Comparison of ENCODE assay signal across 8 cellular contexts in the genomic region with DNA sequence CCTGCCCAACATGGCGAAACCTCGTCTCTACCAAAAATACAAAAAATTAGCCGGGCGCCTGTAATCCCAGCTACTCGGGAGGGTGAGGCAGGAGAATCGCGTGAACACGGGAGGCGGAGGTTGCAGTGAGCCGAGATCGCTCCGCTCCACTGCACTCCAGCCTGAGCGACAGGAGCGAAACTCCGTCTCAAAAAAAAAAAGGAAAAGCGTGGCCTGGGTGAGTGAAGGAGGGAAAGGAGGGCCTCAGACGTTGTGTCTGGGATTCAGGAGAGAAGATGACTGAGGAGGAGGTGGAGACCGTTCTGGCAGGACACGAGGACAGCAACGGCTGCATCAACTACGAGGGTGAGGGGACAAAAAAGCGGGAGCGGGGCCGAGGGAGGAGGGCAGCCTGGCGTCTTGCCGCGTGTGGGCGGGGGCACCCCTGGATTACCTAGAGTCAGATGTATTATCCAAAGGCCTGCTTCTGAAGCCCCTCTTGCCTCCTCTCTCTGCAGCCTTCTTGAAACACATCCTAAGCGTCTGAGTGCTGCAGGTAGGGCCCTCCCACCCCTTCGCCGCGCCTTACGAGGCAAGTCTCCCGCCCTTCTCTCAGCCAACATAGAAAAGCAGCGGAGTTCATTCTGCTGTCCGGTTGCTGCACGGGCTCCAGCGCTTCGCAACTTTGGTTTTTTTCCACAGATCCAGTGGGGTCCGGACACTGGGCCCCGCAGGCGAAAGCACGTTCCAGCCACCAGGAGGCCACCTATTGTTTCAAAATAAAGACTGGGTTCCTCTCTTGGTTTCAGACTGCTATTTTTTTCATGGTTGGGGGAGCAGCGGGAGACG. TPM values are rescaled to one million over a fixed set of nuclear protein-coding genes. Genes with fewer than 3 reads are reported as not detected.
A peak's percentile ranks its signal among the peaks of the same experiment; 100 is the strongest.
DNase-seq lines count a peak whose midpoint lies in the region; ATAC-seq and TF ChIP-seq lines count a peak whose summit lies in the region.

No MANE protein-coding gene starts in this region.

- POLR2A ChIA-PET in PC-3 (lab: Charles Lee; ENCODE audit: unreplicated experiment) = interaction anchor here (1.8 kb wide), 1 partner anchor 30 kb away, joined by 4 read pairs; the partner anchor contains the start of gene ESYT1

- no peaks in the 10 kb centered on the region for H3K9me2 ChIP-seq in PC-3 (replicated peaks; ENCODE audit: low read length)

- peak overlapping the region; percentile 87 for H3K4me2 ChIP-seq in PC-3 (ENCODE audit: low read length)

- H3K9ac ChIP-seq in PC-3 (ENCODE audit: low read length) = peak overlapping the region; percentile 65

- H2AFZ ChIP-seq in PC-3 (ENCODE audit: low read length) = peak overlapping the region; percentile 80

- H3K9me3 Mint-ChIP-seq in activated T-cell treated with anti-CD3 and anti-CD28 coated beads, Interleukin-2, amount 50 U/mL, for 4 hours = no peaks in the 10 kb centered on the region

- peaks cover 34% of the 10 kb centered on the region for H4K20me1 ChIP-seq in PC-3 (ENCODE audit: low read length)

- peak overlapping the region; percentile 95 for H3K4me3 Mint-ChIP-seq in activated T-cell treated with anti-CD3 and anti-CD28 coated beads, Interleukin-2, amount 50 U/mL, for 4 hours

- ATAC-seq in GM21529 (IDR thresholded peaks at IDR 0.05; ENCODE audit: unreplicated experiment) (peak; percentile 33), PC-3 (peak; percentile 45)
- ATAC-seq in activated T-cell treated with anti-CD3 and anti-CD28 coated beads, Interleukin-2, amount 50 U/mL, for 4 hours = peak; percentile 41 to 47

- H3K36me3 ChIP-seq in PC-3 (ENCODE audit: low read depth, low read length) (peaks cover 32% of the 10 kb centered on the region), esophagus muscularis mucosa (peaks cover 31 to 32% (median 31%) of the 10 kb centered on the region in 4 donors)

- TF ChIP-seq CTCF in PC-3 (conservative IDR thresholded peaks at IDR 0.05; ENCODE audit: low read depth, low read length) (peak; percentile 66), esophagus muscularis mucosa (IDR thresholded peaks at IDR 0.05) (peak; percentile 73 to 84 (median 82))

- BruUV-seq in PC-3 (replicated peaks; lab: Mats Ljungman, UMichigan) = no TSS peak

- TF ChIP-seq EP300 in Ishikawa (IDR thresholded peaks at IDR 0.05; ENCODE audit: borderline replicate concordance) = peak; percentile 31; the same call in 1 of the 2 replicates
- no peak for TF ChIP-seq EP300 in esophagus muscularis mucosa (IDR thresholded peaks at IDR 0.05)

- H3K79me2 ChIP-seq in PC-3 (ENCODE audit: low read length) = peaks cover 50% of the 10 kb centered on the region

- H3F3A ChIP-seq in PC-3 (ENCODE audit: low read length, unreplicated experiment) = peaks cover 4% of the 10 kb centered on the region

- H3K9me3 ChIP-seq in PC-3 (ENCODE audit: low read length) = no peaks in the 10 kb centered on the region
- no peaks in the 10 kb centered on the region for H3K9me3 ChIP-seq in esophagus muscularis mucosa

- H3K4me1 Mint-ChIP-seq in activated T-cell treated with anti-CD3 and anti-CD28 coated beads, Interleukin-2, amount 50 U/mL, for 4 hours (ENCODE audit: low read depth) = peaks cover 42% of the 10 kb centered on the region

- TF ChIP-seq POLR2A in esophagus muscularis mucosa (IDR thresholded peaks at IDR 0.05; ENCODE audit: low read depth) = peak; percentile 29

- H3K27me3 Mint-ChIP-seq in activated T-cell treated with anti-CD3 and anti-CD28 coated beads, Interleukin-2, amount 50 U/mL, for 4 hours (ENCODE audit: low read depth) = no peaks in the 10 kb centered on the region

- H3K4me1 ChIP-seq in PC-3 (ENCODE audit: insufficient read depth, low read length) = peaks cover 32% of the 10 kb centered on the region
- peaks cover 43 to 63% (median 60%) of the 10 kb centered on the region in 4 donors for H3K4me1 ChIP-seq in esophagus muscularis mucosa

- H3K4me3 ChIP-seq in PC-3 (ENCODE audit: low read length) (peak overlapping the region; percentile 69), esophagus muscularis mucosa (peak overlapping the region; percentile 66 to 98 (median 86))

- H3K27ac ChIP-seq in PC-3 (ENCODE audit: low read length) = peak overlapping the region; percentile 73
- H3K27ac ChIP-seq in esophagus muscularis mucosa (replicated peaks in 1 of 4) = peak overlapping the region; percentile 93 to 98 (median 96)

- CTCF ChIA-PET in PC-3 (lab: Charles Lee) = interaction anchor here (0.7 kb wide), 1 partner anchor 29 kb away, joined by 3 read pairs; the partner anchor contains the start of gene ESYT1

- intact Hi-C loops in PC-3 (cut with micrococcal nuclease) = loop anchor here (1.0 to 5.0 kb wide), 3 partner anchors 31 to 40 kb away; partner anchors contain the start of genes RPL41, SMARCC2 and ZC3H10
- intact Hi-C loops in esophagus muscularis mucosa (cut with DNase I) = no loop called here

- WGBS in esophagus muscularis mucosa = 3% methylated on average over 36 of the region's 45 CpGs

- H3K36me3 Mint-ChIP-seq in activated T-cell treated with anti-CD3 and anti-CD28 coated beads, Interleukin-2, amount 50 U/mL, for 4 hours (ENCODE audit: insufficient read depth) = peaks cover 25% of the 10 kb centered on the region

- peak; percentile 44 for TF ChIP-seq RAD21 in Ishikawa (IDR thresholded peaks at IDR 0.05; ENCODE audit: low read depth)

- DNase-seq in DMS 273 treated with DMSO at 0.1 percent for 48 hours (lab: John Stamatoyannopoulos, UW) = peak; percentile 49
- DNase-seq in PC-3 = peak; percentile 74
- DNase-seq in activated T-cell treated with anti-CD3 and anti-CD28 coated beads, Interleukin-2, amount 50 U/mL, for 4 hours = peak; percentile 33
- peak; percentile 95 for DNase-seq in esophagus muscularis mucosa (ENCODE audit: extremely low spot score)
- peak; percentile 90 for DNase-seq in myocyte (ENCODE audit: low read depth)
- DNase-seq in stimulated activated naive CD4-positive, alpha-beta T cell treated with Interleukin-2 at 50 U/mL for 16 hours (lab: John Stamatoyannopoulos, UW) = peak; percentile 54

- no peaks in the 10 kb centered on the region for H3K27me3 ChIP-seq in PC-3 (ENCODE audit: low read length)
- H3K27me3 ChIP-seq in esophagus muscularis mucosa = no peaks in the 10 kb centered on the region

TF ChIP-seq in Ishikawa, 13 proteins besides CTCF, POLR2A, EP300 and RAD21 (continues in another document):
- TF ChIP-seq TEAD4 (IDR thresholded peaks at IDR 0.05) (peak; percentile 94), NFIC (IDR thresholded peaks at IDR 0.05) (peak; percentile 9)
- TF ChIP-seq, protein P1, sequence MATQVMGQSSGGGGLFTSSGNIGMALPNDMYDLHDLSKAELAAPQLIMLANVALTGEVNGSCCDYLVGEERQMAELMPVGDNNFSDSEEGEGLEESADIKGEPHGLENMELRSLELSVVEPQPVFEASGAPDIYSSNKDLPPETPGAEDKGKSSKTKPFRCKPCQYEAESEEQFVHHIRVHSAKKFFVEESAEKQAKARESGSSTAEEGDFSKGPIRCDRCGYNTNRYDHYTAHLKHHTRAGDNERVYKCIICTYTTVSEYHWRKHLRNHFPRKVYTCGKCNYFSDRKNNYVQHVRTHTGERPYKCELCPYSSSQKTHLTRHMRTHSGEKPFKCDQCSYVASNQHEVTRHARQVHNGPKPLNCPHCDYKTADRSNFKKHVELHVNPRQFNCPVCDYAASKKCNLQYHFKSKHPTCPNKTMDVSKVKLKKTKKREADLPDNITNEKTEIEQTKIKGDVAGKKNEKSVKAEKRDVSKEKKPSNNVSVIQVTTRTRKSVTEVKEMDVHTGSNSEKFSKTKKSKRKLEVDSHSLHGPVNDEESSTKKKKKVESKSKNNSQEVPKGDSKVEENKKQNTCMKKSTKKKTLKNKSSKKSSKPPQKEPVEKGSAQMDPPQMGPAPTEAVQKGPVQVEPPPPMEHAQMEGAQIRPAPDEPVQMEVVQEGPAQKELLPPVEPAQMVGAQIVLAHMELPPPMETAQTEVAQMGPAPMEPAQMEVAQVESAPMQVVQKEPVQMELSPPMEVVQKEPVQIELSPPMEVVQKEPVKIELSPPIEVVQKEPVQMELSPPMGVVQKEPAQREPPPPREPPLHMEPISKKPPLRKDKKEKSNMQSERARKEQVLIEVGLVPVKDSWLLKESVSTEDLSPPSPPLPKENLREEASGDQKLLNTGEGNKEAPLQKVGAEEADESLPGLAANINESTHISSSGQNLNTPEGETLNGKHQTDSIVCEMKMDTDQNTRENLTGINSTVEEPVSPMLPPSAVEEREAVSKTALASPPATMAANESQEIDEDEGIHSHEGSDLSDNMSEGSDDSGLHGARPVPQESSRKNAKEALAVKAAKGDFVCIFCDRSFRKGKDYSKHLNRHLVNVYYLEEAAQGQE (IDR thresholded peaks at IDR 0.05; ENCODE audit: low read depth) = no peak
- TF ChIP-seq, protein P2, sequence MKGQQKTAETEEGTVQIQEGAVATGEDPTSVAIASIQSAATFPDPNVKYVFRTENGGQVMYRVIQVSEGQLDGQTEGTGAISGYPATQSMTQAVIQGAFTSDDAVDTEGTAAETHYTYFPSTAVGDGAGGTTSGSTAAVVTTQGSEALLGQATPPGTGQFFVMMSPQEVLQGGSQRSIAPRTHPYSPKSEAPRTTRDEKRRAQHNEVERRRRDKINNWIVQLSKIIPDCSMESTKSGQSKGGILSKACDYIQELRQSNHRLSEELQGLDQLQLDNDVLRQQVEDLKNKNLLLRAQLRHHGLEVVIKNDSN (IDR thresholded peaks at IDR 0.05) = no peak

RNA-seq across cellular contexts. Expression of gene MYL6, which starts 0.7 kb away (rescaled TPM):
- 1,385 and 1,597 TPM in 2 replicates for total RNA-seq in PC-3 (2014; rRNA removed)
- 100 to 1,000 TPM; 684 to 725 (median 686) TPM for total RNA-seq in activated T-cell treated with anti-CD3 and anti-CD28 coated beads, Interleukin-2, amount 50 U/mL, for 4 hours
- total RNA-seq in esophagus muscularis mucosa = 1,000 to 10,000 TPM; 5,145 to 8,531 (median 5,986) TPM
- total RNA-seq in myocyte = 883 and 1,119 TPM in 2 replicates
- 3,503 TPM for polyA plus RNA-seq in myocyte (2012)

RNA-seq across cellular contexts. Expression of gene MYL6B, which starts 5.0 kb away (rescaled TPM):
- total RNA-seq in PC-3 (2014; rRNA removed) = 153 and 178 TPM in 2 replicates
- total RNA-seq in activated T-cell treated with anti-CD3 and anti-CD28 coated beads, Interleukin-2, amount 50 U/mL, for 4 hours = 10 to 100 TPM; 30.3 to 34.5 (median 30.8) TPM
- 10 to 100 TPM; 28.5 to 39.4 (median 33.6) TPM for total RNA-seq in esophagus muscularis mucosa
- 3,936 and 4,339 TPM in 2 replicates for total RNA-seq in myocyte
- polyA plus RNA-seq in myocyte (2012) = 728 TPM

RNA-seq across cellular contexts. Expression of gene ESYT1, which starts 29.3 kb away (rescaled TPM):
- total RNA-seq in PC-3 (2014; rRNA removed) (120 and 176 TPM in 2 replicates), esophagus muscularis mucosa (100 to 1,000 TPM; 151 to 245 (median 214) TPM), myocyte (442 and 481 TPM in 2 replicates)
- 100 to 1,000 TPM in 2 of 3 donors, 10 to 100 TPM in 1; 95.9 to 113 (median 106) TPM for total RNA-seq in activated T-cell treated with anti-CD3 and anti-CD28 coated beads, Interleukin-2, amount 50 U/mL, for 4 hours
- 152 TPM for polyA plus RNA-seq in myocyte (2012)

RNA-seq across cellular contexts. Expression of gene SMARCC2, which starts 31.9 kb away (rescaled TPM):
- 38.4 and 39.4 TPM in 2 replicates for total RNA-seq in PC-3 (2014; rRNA removed)
- 10 to 100 TPM; 85.7 to 92.9 (median 86.4) TPM for total RNA-seq in activated T-cell treated with anti-CD3 and anti-CD28 coated beads, Interleukin-2, amount 50 U/mL, for 4 hours
- total RNA-seq in esophagus muscularis mucosa = 100 to 1,000 TPM in 2 of 4 donors, 10 to 100 TPM in 2; 62.1 to 111 (median 94.3) TPM
- total RNA-seq in myocyte = 75.8 and 80.0 TPM in 2 replicates
- polyA plus RNA-seq in myocyte (2012) = 57.0 TPM

RNA-seq across cellular contexts. Expression of gene ZC3H10, which starts 39.3 kb away (rescaled TPM):
- total RNA-seq in PC-3 (2014; rRNA removed) (4.8 and 5.6 TPM in 2 replicates), esophagus muscularis mucosa (1 to 10 TPM; 5.0 to 7.9 (median 6.6) TPM), myocyte (4.9 and 5.5 TPM in 2 replicates)
- total RNA-seq in activated T-cell treated with anti-CD3 and anti-CD28 coated beads, Interleukin-2, amount 50 U/mL, for 4 hours = 1 to 10 TPM; 7.4 to 8.3 (median 8.2) TPM
- polyA plus RNA-seq in myocyte (2012) = 5.7 TPM

Comparison
In these comparisons a context has a peak if more than half of its experiments do, and no peak if none do; other contexts are left out.
1. Peak in every context shown above with its lines: DNase-seq, ATAC-seq, H3K4me3 ChIP-seq and H3K27ac ChIP-seq.
2. DNase-seq: peak in every context shown above with its lines; median percentile 95 in esophagus muscularis mucosa; 90 in myocyte; 74 in PC-3; 54 in stimulated activated naive CD4-positive, alpha-beta T cell treated with Interleukin-2 at 50 U/mL for 16 hours; 49 in DMS 273 treated with DMSO at 0.1 percent for 48 hours; 33 in activated T-cell treated with anti-CD3 and anti-CD28 coated beads, Interleukin-2, amount 50 U/mL, for 4 hours.
3. RNA of gene MYL6B, which starts 5.0 kb away (total RNA-seq): 3,936 to 4,339 TPM in myocyte; 153 to 178 TPM in PC-3, 28.5 to 39.4 TPM in esophagus muscularis mucosa and 30.3 to 34.5 TPM in activated T-cell treated with anti-CD3 and anti-CD28 coated beads, Interleukin-2, amount 50 U/mL, for 4 hours; every median in the first group is over 10 times any median in the second.